ENCODE assay signal across 27 cellular contexts in genomic region chr19:17458970-17459369, GRCh38. TPM values are rescaled to one million over a fixed set of nuclear protein-coding genes. Genes with fewer than 3 reads are reported as not detected.
"Had no signal": no experiment of that assay in that cellular context is flagged by ENCODE, and none has a peak within 500 bp of the region (broad histone marks: within the 10 kb centered on the region; RNA-seq: fewer than 3 reads in every experiment).

No MANE protein-coding gene starts in this region.

- H3K4me3 Mint-ChIP-seq: activated CD8-positive, alpha-beta T cell treated with anti-CD3 and anti-CD28 coated beads, Interleukin-2, amount 10 ng/mL, durations not matched to agents 7 days and 5 days; activated naive CD8-positive, alpha-beta T cell treated with anti-CD3 and anti-CD28 coated beads, Interleukin-2, amount 10 ng/mL, durations not matched to agents 7 days and 5 days; T-helper 2 cell treated with Interferon-gamma antibody and Interleukin-4, amounts not matched to agents 5 μg/mL and 100 μg/mL, for 36 hours; WTC11 had no signal

- H3K27ac ChIP-seq: adrenal gland, Peyer's patch, RWPE1, SJCRH30 had no signal

- H3K4me1 ChIP-seq: adrenal gland, Peyer's patch had no signal

- H3K4me3 ChIP-seq: adrenal gland, Peyer's patch, SJCRH30 had no signal

- H3K9me3 ChIP-seq: adrenal gland, Peyer's patch, SJCRH30, SK-N-SH had no signal

- ATAC-seq: activated CD8-positive, alpha-beta T cell treated with anti-CD3 and anti-CD28 coated beads, Interleukin-2, amount 10 ng/mL, durations not matched to agents 7 days and 5 days; WTC11 had no signal

- DNase-seq: activated CD4-positive, alpha-beta T cell treated with anti-CD3 and anti-CD28 coated beads for 48 hours; activated CD4-positive, alpha-beta T cell treated with anti-CD3 and anti-CD28 coated beads, Interleukin-2, amount 50 U/mL, for 4 hours; activated CD4-positive, CD25-positive, alpha-beta regulatory T cell treated with anti-CD3 and anti-CD28 coated beads, Interleukin-2, amount 50 U/mL, for 72 hours; activated CD8-positive, alpha-beta memory T cell treated with anti-CD3 and anti-CD28 coated beads, Interleukin-2, amount 50 U/mL, for 48 hours; activated CD8-positive, alpha-beta T cell treated with anti-CD3 and anti-CD28 coated beads, Interleukin-2, amount 10 ng/mL, durations not matched to agents 7 days and 5 days; activated naive CD4-positive, alpha-beta T cell treated with anti-CD3 and anti-CD28 coated beads, Interleukin-2, amount 50 U/mL, for 16 hours; activated naive CD8-positive, alpha-beta T cell treated with anti-CD3 and anti-CD28 coated beads, Interleukin-2, amount 10 ng/mL, durations not matched to agents 7 days and 5 days; activated T-cell treated with anti-CD3 and anti-CD28 coated beads, Interleukin-2, amount 50 U/mL, for 1 hour; adrenal gland; anterior cingulate cortex; Karpas-422; NCI-H1105 treated with DMSO at 0.1 percent for 48 hours; NCI-H1436 treated with DMSO at 0.1 percent for 48 hours; NCI-H187 treated with DMSO at 0.1 percent for 48 hours; NCI-H2081 treated with DMSO at 0.1 percent for 48 hours; NCI-H2171 treated with DMSO at 0.1 percent for 48 hours; NCI-H226; NCI-H526 treated with DMSO at 0.1 percent for 48 hours; Peyer's patch; Right ventricle myocardium superior; SJCRH30; SK-N-SH had no signal

- H3K36me3 ChIP-seq: adrenal gland, Peyer's patch, SJCRH30 had no signal

- H3K36me3 Mint-ChIP-seq: activated naive CD8-positive, alpha-beta T cell treated with anti-CD3 and anti-CD28 coated beads, Interleukin-2, amount 10 ng/mL, durations not matched to agents 7 days and 5 days; WTC11 had no signal

- H3K9me3 Mint-ChIP-seq: activated naive CD8-positive, alpha-beta T cell treated with anti-CD3 and anti-CD28 coated beads, Interleukin-2, amount 10 ng/mL, durations not matched to agents 7 days and 5 days; T-helper 2 cell treated with Interferon-gamma antibody and Interleukin-4, amounts not matched to agents 5 μg/mL and 100 μg/mL, for 36 hours; WTC11 had no signal

- H3K27ac Mint-ChIP-seq: activated CD8-positive, alpha-beta T cell treated with anti-CD3 and anti-CD28 coated beads, Interleukin-2, amount 10 ng/mL, durations not matched to agents 7 days and 5 days; activated naive CD8-positive, alpha-beta T cell treated with anti-CD3 and anti-CD28 coated beads, Interleukin-2, amount 10 ng/mL, durations not matched to agents 7 days and 5 days; T-helper 2 cell treated with Interferon-gamma antibody and Interleukin-4, amounts not matched to agents 5 μg/mL and 100 μg/mL, for 36 hours; WTC11 had no signal

- H3K4me1 Mint-ChIP-seq: activated naive CD8-positive, alpha-beta T cell treated with anti-CD3 and anti-CD28 coated beads, Interleukin-2, amount 10 ng/mL, durations not matched to agents 7 days and 5 days had no signal

RNA-seq across cellular contexts. Expression of gene NXNL1, which starts 1.8 kb away (rescaled TPM):
- total RNA-seq: activated CD8-positive, alpha-beta T cell treated with anti-CD3 and anti-CD28 coated beads, Interleukin-2, amount 10 ng/mL, durations not matched to agents 7 days and 5 days; activated naive CD8-positive, alpha-beta T cell treated with anti-CD3 and anti-CD28 coated beads, Interleukin-2, amount 10 ng/mL, durations not matched to agents 7 days and 5 days; NCI-H460; Peyer's patch; SJCRH30; T-helper 1 cell treated with Interleukin-12 subunit alpha and Interleukin-12 subunit beta and Interleukin-4 antibody, amounts not matched to agents 30 ng/mL and 1 ng/mL, for 36 hours; WTC11 had no signal

RNA-seq across cellular contexts. Expression of gene TMEM221, which starts 10.5 kb away (rescaled TPM):
- total RNA-seq: activated CD8-positive, alpha-beta T cell treated with anti-CD3 and anti-CD28 coated beads, Interleukin-2, amount 10 ng/mL, durations not matched to agents 7 days and 5 days; activated naive CD8-positive, alpha-beta T cell treated with anti-CD3 and anti-CD28 coated beads, Interleukin-2, amount 10 ng/mL, durations not matched to agents 7 days and 5 days; Peyer's patch; T-helper 1 cell treated with Interleukin-12 subunit alpha and Interleukin-12 subunit beta and Interleukin-4 antibody, amounts not matched to agents 30 ng/mL and 1 ng/mL, for 36 hours had no signal
